In genomic region chr2:54677476-54678265, GRCh38 we compare ENCODE assay signal across 15 cellular contexts.
"Had no signal": no experiment of that assay in that cellular context is flagged by ENCODE, and none has a peak within 500 bp of the region (broad histone marks: within the 10 kb centered on the region; RNA-seq: fewer than 3 reads in every experiment).

No MANE protein-coding gene starts in this region.

- H3K36me3 ChIP-seq: prostate gland had no signal

- H3K9me3 ChIP-seq: prostate gland had no signal

- H3K4me3 Mint-ChIP-seq: activated CD4-positive, alpha-beta T cell treated with anti-CD3 and anti-CD28 coated beads, Interleukin-2, amount 10 ng/mL, durations not matched to agents 24 days and 14 days; activated naive CD8-positive, alpha-beta T cell treated with anti-CD3 and anti-CD28 coated beads, Interleukin-2, amount 10 ng/mL, durations not matched to agents 7 days and 5 days; brain; stimulated activated naive CD8-positive, alpha-beta T cell treated with anti-CD3 and anti-CD28 coated beads, Interleukin-15, Interleukin-2, amounts not matched to agents 100 ng/mL and 50 ng/mL, for 24 hours had no signal

- H3K27ac ChIP-seq: coronary artery, prostate gland had no signal

- ATAC-seq: right cardiac atrium had no signal

- H3K9me3 Mint-ChIP-seq: activated CD4-positive, alpha-beta T cell treated with anti-CD3 and anti-CD28 coated beads, Interleukin-2, amount 10 ng/mL, durations not matched to agents 24 days and 14 days; activated naive CD8-positive, alpha-beta T cell treated with anti-CD3 and anti-CD28 coated beads, Interleukin-2, amount 10 ng/mL, durations not matched to agents 7 days and 5 days; stimulated activated naive CD8-positive, alpha-beta T cell treated with anti-CD3 and anti-CD28 coated beads, Interleukin-15, Interleukin-2, amounts not matched to agents 100 ng/mL and 50 ng/mL, for 24 hours had no signal

- H3K4me1 Mint-ChIP-seq: brain had no signal

- DNase-seq: activated CD4-positive, alpha-beta T cell treated with anti-CD3 and anti-CD28 coated beads, Interleukin-2, amount 10 ng/mL, durations not matched to agents 24 days and 14 days; activated CD4-positive, CD25-positive, alpha-beta regulatory T cell; activated CD8-positive, alpha-beta memory T cell treated with anti-CD3 and anti-CD28 coated beads for 24 hours; activated naive CD4-positive, alpha-beta T cell; activated naive CD8-positive, alpha-beta T cell treated with anti-CD3 and anti-CD28 coated beads, Interleukin-2, amount 10 ng/mL, durations not matched to agents 7 days and 5 days; central memory CD4-positive, alpha-beta T cell; effector CD8-positive, alpha-beta T cell; foreskin melanocyte; right cardiac atrium; small intestine; stimulated activated CD4-positive, alpha-beta T cell treated with anti-CD3 and anti-CD28 coated beads, Interleukin-4, amount 100 ng/mL, for 24 hours had no signal

- H3K4me3 ChIP-seq: coronary artery, prostate gland had no signal

- H3K27ac Mint-ChIP-seq: activated CD4-positive, alpha-beta T cell treated with anti-CD3 and anti-CD28 coated beads, Interleukin-2, amount 10 ng/mL, durations not matched to agents 24 days and 14 days; stimulated activated naive CD8-positive, alpha-beta T cell treated with anti-CD3 and anti-CD28 coated beads, Interleukin-15, Interleukin-2, amounts not matched to agents 100 ng/mL and 50 ng/mL, for 24 hours had no signal
